In the genomic region with DNA sequence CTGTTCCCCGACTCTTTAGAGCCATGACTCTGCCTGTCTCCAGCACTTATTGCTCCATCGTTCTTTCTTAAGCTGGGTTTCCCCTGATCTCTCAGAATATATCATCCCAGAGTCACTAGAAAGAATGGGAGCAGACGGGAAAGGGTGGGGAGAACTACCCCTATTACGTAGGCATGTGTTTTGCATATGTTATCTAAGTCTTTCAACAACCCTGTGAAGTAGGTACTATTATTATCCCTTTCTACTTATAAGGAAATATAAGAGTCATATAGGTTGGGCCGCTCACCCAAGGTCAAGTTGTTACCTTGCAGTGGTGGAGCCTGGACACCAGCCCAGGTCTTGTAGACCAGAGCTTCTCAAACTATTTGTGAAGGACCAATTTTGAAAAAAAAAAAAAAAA, we compare ENCODE assay signal across 27 cellular contexts. TPM values are rescaled to one million over a fixed set of nuclear protein-coding genes. Genes with fewer than 3 reads are reported as not detected.
DNase-seq lines count a peak whose midpoint lies in the region; ATAC-seq and TF ChIP-seq lines count a peak whose summit lies in the region.
"Had no signal": no experiment of that assay in that cellular context is flagged by ENCODE, and none has a peak within 500 bp of the region (broad histone marks: within the 10 kb centered on the region; RNA-seq: fewer than 3 reads in every experiment).

No MANE protein-coding gene starts in this region.

- H3K36me3 ChIP-seq in mammary epithelial cell (ENCODE audit: insufficient read depth, low read length) (no peaks in the 10 kb centered on the region), heart right ventricle (no peaks in the 10 kb centered on the region), suprapubic skin (no peaks in the 10 kb centered on the region)
- no peaks in the 10 kb centered on the region for H3K36me3 ChIP-seq in CD4-positive, alpha-beta memory T cell (ENCODE audit: insufficient read depth, low read length)
- H3K36me3 ChIP-seq: adrenal gland, esophagus muscularis mucosa, thyroid gland had no signal

- peaks cover 16% of the 10 kb centered on the region for H3K4me1 ChIP-seq in mammary epithelial cell (ENCODE audit: insufficient read depth, low read length)
- peaks cover 0 to 6% (median 0%) of the 10 kb centered on the region in 9 donors for H3K4me1 ChIP-seq in heart right ventricle
- H3K4me1 ChIP-seq in CD4-positive, alpha-beta memory T cell (ENCODE audit: insufficient read depth, low read length) = no peaks in the 10 kb centered on the region
- peaks cover 17% of the 10 kb centered on the region for H3K4me1 ChIP-seq in suprapubic skin
- H3K4me1 ChIP-seq: adrenal gland, esophagus muscularis mucosa had no signal

- H3K9me3 ChIP-seq in mammary epithelial cell (replicated peaks; ENCODE audit: insufficient read depth, low read length) (no peaks in the 10 kb centered on the region), heart right ventricle (no peaks in the 10 kb centered on the region), suprapubic skin (no peaks in the 10 kb centered on the region)
- H3K9me3 ChIP-seq in CD4-positive, alpha-beta memory T cell (ENCODE audit: control insufficient read depth in 1 of 2, low read length in 2 of 2) = no peaks in the 10 kb centered on the region
- H3K9me3 ChIP-seq: adrenal gland, esophagus muscularis mucosa, thyroid gland had no signal

- POLR2A ChIA-PET in CD4-positive, alpha-beta memory T cell (lab: Charles Lee; ENCODE audit: partially characterized antibody) = no interaction called here

- dilution Hi-C loops in mammary epithelial cell (cut with HindIII; ENCODE audit: low sequenced_read_pairs) = no loop called here

- BruUV-seq in mammary epithelial cell (replicated peaks; lab: Mats Ljungman, UMichigan) = no TSS peak

- ATAC-seq in heart right ventricle (peak in 7 of 8 donors; percentile 24 to 95 (median 82)), omental fat pad (ENCODE audit: low FRiP score) (peak; percentile 22), HG02623 (IDR thresholded peaks at IDR 0.05; ENCODE audit: unreplicated experiment) (no peak)
- ATAC-seq: stimulated activated memory B cell treated with anti-CD40 and anti-IgM and Interleukin-4, amounts not matched to agents 10 μg/mL and 1 μg/mL and 100 μg/mL, for 72 hours had no signal

- no peak overlapping the region for H3K4me3 Mint-ChIP-seq in CD4-positive, alpha-beta memory T cell
- H3K4me3 Mint-ChIP-seq: activated B cell treated with CpG ODN at 0.5 μM for 24 hours; CD8-positive, alpha-beta memory T cell; H9; stimulated activated memory B cell treated with anti-CD40 and anti-IgM and Interleukin-4, amounts not matched to agents 10 μg/mL and 1 μg/mL and 100 μg/mL, for 72 hours had no signal

- DNase-seq in LoVo (ENCODE audit: low spot score) (peak; percentile 13), mammary epithelial cell (peak; percentile 37), heart right ventricle (no peak), omental fat pad (ENCODE audit: low spot score) (no peak), SK-N-DZ (ENCODE audit: low spot score) (no peak), suprapubic skin (ENCODE audit: low spot score in 2 of 2) (no peak)
- DNase-seq in CD4-positive, alpha-beta memory T cell = no peak
- DNase-seq: activated B cell treated with CpG ODN at 0.5 μM for 24 hours; activated CD4-positive, alpha-beta T cell treated with anti-CD3 and anti-CD28 coated beads, Interleukin-2, amount 50 U/mL, for 48 hours; activated effector memory CD4-positive, alpha-beta T cell treated with anti-CD3 and anti-CD28 coated beads, Interleukin-2, amount 50 U/mL, for 16 hours; adrenal gland; CD8-positive, alpha-beta memory T cell; central memory CD4-positive, alpha-beta T cell; DND-41; glutamatergic neuron; H9; KBM-7; MV-4-11; NCI-H2081; NK-92 treated with Interleukin-12 subunit alpha and Interleukin-12 subunit beta, amount 100 ng/mL, for 24 hours; T-helper 9 cell; thyroid gland had no signal

- no peaks in the 10 kb centered on the region for H3K79me2 ChIP-seq in mammary epithelial cell (ENCODE audit: insufficient read depth, low read length)

- no peak for TF ChIP-seq POLR2A in suprapubic skin (IDR thresholded peaks at IDR 0.05)

- TF ChIP-seq CTCF in mammary epithelial cell (conservative IDR thresholded peaks at IDR 0.05 in 1 of 2, IDR thresholded peaks at IDR 0.05 in 1 of 2; ENCODE audit: extremely low read depth in 1 of 2, insufficient read depth in 1 of 2, low read depth in 1 of 2, low read length in 2 of 2) (no peak), heart right ventricle (IDR thresholded peaks at IDR 0.05) (no peak), omental fat pad (IDR thresholded peaks at IDR 0.05) (no peak), suprapubic skin (IDR thresholded peaks at IDR 0.05) (no peak)

- intact Hi-C loops in mammary epithelial cell (cut with micrococcal nuclease) = no loop called here
- intact Hi-C loops in heart right ventricle (cut with DNase I) = loop anchor here in 1 of 10 donors (2.0 kb wide), 1 partner anchor 64 kb away; no protein-coding TSS in a partner anchor
- intact Hi-C loops in CD4-positive, alpha-beta memory T cell (cut with micrococcal nuclease) = no loop called here

- H3K4me3 ChIP-seq in mammary epithelial cell (replicated peaks in 1 of 3; ENCODE audit: insufficient read depth in 1 of 3, low read depth in 2 of 3, low read length in 3 of 3) (no peak overlapping the region), heart right ventricle (no peak overlapping the region), suprapubic skin (no peak overlapping the region)
- H3K4me3 ChIP-seq in CD4-positive, alpha-beta memory T cell (ENCODE audit: low read length in 2 of 2) = no peak overlapping the region
- H3K4me3 ChIP-seq: adrenal gland, esophagus muscularis mucosa, thyroid gland had no signal

- no peak for TF ChIP-seq EP300 in suprapubic skin (IDR thresholded peaks at IDR 0.05)

- in situ Hi-C loops in mammary epithelial cell (cut with MboI; ENCODE audit: low sequenced_read_pairs in 2 of 2) = no loop called here

- H3K4me2 ChIP-seq in mammary epithelial cell (ENCODE audit: insufficient read depth, low read depth, low read length) = no peak overlapping the region

- no peaks in the 10 kb centered on the region for H3K9me3 Mint-ChIP-seq in CD4-positive, alpha-beta memory T cell
- H3K9me3 Mint-ChIP-seq: activated B cell treated with CpG ODN at 0.5 μM for 24 hours; CD8-positive, alpha-beta memory T cell; H9; stimulated activated memory B cell treated with anti-CD40 and anti-IgM and Interleukin-4, amounts not matched to agents 10 μg/mL and 1 μg/mL and 100 μg/mL, for 72 hours had no signal

- no peak overlapping the region for H3K27ac Mint-ChIP-seq in CD4-positive, alpha-beta memory T cell
- H3K27ac Mint-ChIP-seq: activated B cell treated with CpG ODN at 0.5 μM for 24 hours; CD8-positive, alpha-beta memory T cell; stimulated activated memory B cell treated with anti-CD40 and anti-IgM and Interleukin-4, amounts not matched to agents 10 μg/mL and 1 μg/mL and 100 μg/mL, for 72 hours had no signal

- H3K9ac ChIP-seq in mammary epithelial cell (ENCODE audit: insufficient read depth, low read length) = no peak overlapping the region

- H3K4me1 Mint-ChIP-seq in CD4-positive, alpha-beta memory T cell = peaks cover 0 to 5% (median 0%) of the 10 kb centered on the region in 4 donors
- H3K4me1 Mint-ChIP-seq: activated B cell treated with CpG ODN at 0.5 μM for 24 hours; H9; stimulated activated memory B cell treated with anti-CD40 and anti-IgM and Interleukin-4, amounts not matched to agents 10 μg/mL and 1 μg/mL and 100 μg/mL, for 72 hours had no signal

- H4K20me1 ChIP-seq in mammary epithelial cell (ENCODE audit: insufficient read depth, low read length) = no peaks in the 10 kb centered on the region

- no peaks in the 10 kb centered on the region for H3K36me3 Mint-ChIP-seq in CD4-positive, alpha-beta memory T cell
- H3K36me3 Mint-ChIP-seq: stimulated activated memory B cell treated with anti-CD40 and anti-IgM and Interleukin-4, amounts not matched to agents 10 μg/mL and 1 μg/mL and 100 μg/mL, for 72 hours had no signal

- H3K27me3 ChIP-seq in mammary epithelial cell (ENCODE audit: insufficient read depth, low read length) (no peaks in the 10 kb centered on the region), heart right ventricle (no peaks in the 10 kb centered on the region), suprapubic skin (no peaks in the 10 kb centered on the region)
- H3K27me3 ChIP-seq in CD4-positive, alpha-beta memory T cell (ENCODE audit: insufficient read depth, low read length) = peaks cover 3% of the 10 kb centered on the region
- H3K27me3 ChIP-seq: adrenal gland, thyroid gland had no signal

- H3K27ac ChIP-seq in mammary epithelial cell (ENCODE audit: insufficient read depth, low read depth, low read length) (no peak overlapping the region), heart right ventricle (peak overlapping the region in 5 of 10 donors; percentile 37 to 71 (median 48)), suprapubic skin (no peak overlapping the region)
- H3K27ac ChIP-seq in CD4-positive, alpha-beta memory T cell (ENCODE audit: low read depth, low read length) = no peak overlapping the region
- H3K27ac ChIP-seq: adrenal gland, esophagus muscularis mucosa, thyroid gland had no signal

- peaks cover 5 to 11% of the 10 kb centered on the region in 2 donors for H3K27me3 Mint-ChIP-seq in CD4-positive, alpha-beta memory T cell

- 95% methylated on average over 5 of the region's 5 CpGs for WGBS in mammary epithelial cell (ENCODE audit: low coverage, missing lambda C conversion rate)
- 43 to 49% methylated on average over 5 of the region's 5 CpGs for WGBS in heart right ventricle, 2 donors
- WGBS in suprapubic skin = 62% methylated on average over 5 of the region's 5 CpGs

- CTCF ChIA-PET in mammary epithelial cell (lab: Charles Lee; ENCODE audit: low non-redundant PET) = no interaction called here
- CTCF ChIA-PET in CD4-positive, alpha-beta memory T cell (lab: Charles Lee; ENCODE audit: partially characterized antibody) = interaction anchor here (0.5 to 1.2 kb wide), 2 partner anchors 49 to 828 kb away, joined by 3 read pairs; no protein-coding TSS in a partner anchor

- no peak overlapping the region for H2AFZ ChIP-seq in mammary epithelial cell (ENCODE audit: low read depth, low read length)

RNA-seq across cellular contexts. Expression of a gene that starts 38.7 kb away (rescaled TPM):
- total RNA-seq in mammary epithelial cell (10 to 100 TPM in 1 of 2 donors, under 1 TPM in 1; 0.49 to 10.3 TPM), heart right ventricle (100 to 1,000 TPM in 1 of 10 donors, 10 to 100 TPM in 1, 1 to 10 TPM in 3, under 1 TPM in 3, not detected in 2; 0.09 to 255 (median 1.4) TPM), omental fat pad (10 to 100 TPM in 1 of 4 donors, 1 to 10 TPM in 1, under 1 TPM in 2; 0.47 to 23.0 (median 1.8) TPM), suprapubic skin (10 to 100 TPM; 10.8 to 39.9 (median 26.7) TPM)
- polyA plus RNA-seq in mammary epithelial cell (2.4 TPM), heart right ventricle (1 to 10 TPM in 1 of 2 donors, under 1 TPM in 1; 0.51 to 2.7 TPM)
- 12.4 TPM for polyA minus RNA-seq in mammary epithelial cell
- 1 to 10 TPM in 1 of 2 experiments, under 1 TPM in 1; 0.33 to 1.1 TPM for total RNA-seq in CD4-positive, alpha-beta memory T cell
- polyA plus RNA-seq in CD4-positive, alpha-beta memory T cell = under 1 TPM in 1 of 2 donors, not detected in 1; 0.17 TPM
- not detected in 2 replicates for polyA plus RNA-seq in SK-N-DZ (2014; cell fraction: cytosol; rRNA removed)
- polyA plus RNA-seq in SK-N-DZ (2014; cell fraction: nucleus; rRNA removed) = 0.23 TPM in 1 of 2 replicates, not detected in the other
- total RNA-seq: myocyte, RPMI7951 had no signal
- polyA plus RNA-seq: CD8-positive, alpha-beta memory T cell had no signal

Comparison
In these comparisons a context has a peak if more than half of its experiments do, and no peak if none do; other contexts are left out.
1. DNase-seq: peak in LoVo (single experiment) and mammary epithelial cell (single experiment); none in heart right ventricle (0 of 2), omental fat pad (single experiment), CD4-positive, alpha-beta memory T cell (0 of 5), SK-N-DZ (single experiment) and suprapubic skin (0 of 2).